In genomic region chr5:160233847-160234246, GRCh38 we compare ENCODE assay signal across 1 cellular context.
TF ChIP-seq lines count a peak whose summit lies in the region.

No MANE protein-coding gene starts in this region.

TF ChIP-seq in K562, 482 proteins besides CTCF, POLR2A, EP300 and RAD21 (continued from another document):
- TF ChIP-seq ZNF318 (IDR thresholded peaks at IDR 0.05; ENCODE audit: borderline replicate concordance in 1 of 2, low read depth in 1 of 2): no peak
- no peak for TF ChIP-seq SIN3B (IDR thresholded peaks at IDR 0.05; ENCODE audit: low read depth)
- TF ChIP-seq ARHGAP35 (IDR thresholded peaks at IDR 0.05; ENCODE audit: partially characterized antibody): no peak
- no peak for TF ChIP-seq RBFOX2 (IDR thresholded peaks at IDR 0.05; ENCODE audit: low read depth, low read length)
- no peak for TF ChIP-seq ARID2 (IDR thresholded peaks at IDR 0.05)
- no peak for TF ChIP-seq E4F1 (CRISPR knock-in tag; IDR thresholded peaks at IDR 0.05; ENCODE audit: borderline replicate concordance)
- no peak for TF ChIP-seq GATAD2B (IDR thresholded peaks at IDR 0.05; ENCODE audit: borderline replicate concordance)
- TF ChIP-seq HDAC1 (IDR thresholded peaks at IDR 0.05): no peak
- no peak for TF ChIP-seq KLF6 (CRISPR knock-in tag; IDR thresholded peaks at IDR 0.05; ENCODE audit: borderline replicate concordance)
- TF ChIP-seq ZNF224 (CRISPR knock-in tag; IDR thresholded peaks at IDR 0.05): no peak
- no peak for TF ChIP-seq MYBL2 (IDR thresholded peaks at IDR 0.05; ENCODE audit: low read depth)
- TF ChIP-seq MYBL2 (CRISPR knock-in tag; IDR thresholded peaks at IDR 0.05; ENCODE audit: borderline replicate concordance): no peak
- no peak for TF ChIP-seq RHOXF2B (CRISPR knock-in tag; conservative IDR thresholded peaks at IDR 0.05)
- TF ChIP-seq, protein P1, sequence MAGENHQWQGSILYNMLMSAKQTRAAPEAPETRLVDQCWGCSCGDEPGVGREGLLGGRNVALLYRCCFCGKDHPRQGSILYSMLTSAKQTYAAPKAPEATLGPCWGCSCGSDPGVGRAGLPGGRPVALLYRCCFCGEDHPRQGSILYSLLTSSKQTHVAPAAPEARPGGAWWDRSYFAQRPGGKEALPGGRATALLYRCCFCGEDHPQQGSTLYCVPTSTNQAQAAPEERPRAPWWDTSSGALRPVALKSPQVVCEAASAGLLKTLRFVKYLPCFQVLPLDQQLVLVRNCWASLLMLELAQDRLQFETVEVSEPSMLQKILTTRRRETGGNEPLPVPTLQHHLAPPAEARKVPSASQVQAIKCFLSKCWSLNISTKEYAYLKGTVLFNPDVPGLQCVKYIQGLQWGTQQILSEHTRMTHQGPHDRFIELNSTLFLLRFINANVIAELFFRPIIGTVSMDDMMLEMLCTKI (IDR thresholded peaks at IDR 0.05; ENCODE audit: partially characterized antibody): no peak
- no peak for TF ChIP-seq ZC3H4 (CRISPR knock-in tag; IDR thresholded peaks at IDR 0.05; ENCODE audit: borderline replicate concordance)
- TF ChIP-seq CBFA2T3 (IDR thresholded peaks at IDR 0.05): no peak
- TF ChIP-seq, protein P2, sequence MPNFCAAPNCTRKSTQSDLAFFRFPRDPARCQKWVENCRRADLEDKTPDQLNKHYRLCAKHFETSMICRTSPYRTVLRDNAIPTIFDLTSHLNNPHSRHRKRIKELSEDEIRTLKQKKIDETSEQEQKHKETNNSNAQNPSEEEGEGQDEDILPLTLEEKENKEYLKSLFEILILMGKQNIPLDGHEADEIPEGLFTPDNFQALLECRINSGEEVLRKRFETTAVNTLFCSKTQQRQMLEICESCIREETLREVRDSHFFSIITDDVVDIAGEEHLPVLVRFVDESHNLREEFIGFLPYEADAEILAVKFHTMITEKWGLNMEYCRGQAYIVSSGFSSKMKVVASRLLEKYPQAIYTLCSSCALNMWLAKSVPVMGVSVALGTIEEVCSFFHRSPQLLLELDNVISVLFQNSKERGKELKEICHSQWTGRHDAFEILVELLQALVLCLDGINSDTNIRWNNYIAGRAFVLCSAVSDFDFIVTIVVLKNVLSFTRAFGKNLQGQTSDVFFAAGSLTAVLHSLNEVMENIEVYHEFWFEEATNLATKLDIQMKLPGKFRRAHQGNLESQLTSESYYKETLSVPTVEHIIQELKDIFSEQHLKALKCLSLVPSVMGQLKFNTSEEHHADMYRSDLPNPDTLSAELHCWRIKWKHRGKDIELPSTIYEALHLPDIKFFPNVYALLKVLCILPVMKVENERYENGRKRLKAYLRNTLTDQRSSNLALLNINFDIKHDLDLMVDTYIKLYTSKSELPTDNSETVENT (CRISPR knock-in tag; IDR thresholded peaks at IDR 0.05): no peak
- TF ChIP-seq, protein P3, sequence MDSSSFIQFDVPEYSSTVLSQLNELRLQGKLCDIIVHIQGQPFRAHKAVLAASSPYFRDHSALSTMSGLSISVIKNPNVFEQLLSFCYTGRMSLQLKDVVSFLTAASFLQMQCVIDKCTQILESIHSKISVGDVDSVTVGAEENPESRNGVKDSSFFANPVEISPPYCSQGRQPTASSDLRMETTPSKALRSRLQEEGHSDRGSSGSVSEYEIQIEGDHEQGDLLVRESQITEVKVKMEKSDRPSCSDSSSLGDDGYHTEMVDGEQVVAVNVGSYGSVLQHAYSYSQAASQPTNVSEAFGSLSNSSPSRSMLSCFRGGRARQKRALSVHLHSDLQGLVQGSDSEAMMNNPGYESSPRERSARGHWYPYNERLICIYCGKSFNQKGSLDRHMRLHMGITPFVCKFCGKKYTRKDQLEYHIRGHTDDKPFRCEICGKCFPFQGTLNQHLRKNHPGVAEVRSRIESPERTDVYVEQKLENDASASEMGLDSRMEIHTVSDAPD (CRISPR knock-in tag; IDR thresholded peaks at IDR 0.05): no peak
